In the genomic region with DNA sequence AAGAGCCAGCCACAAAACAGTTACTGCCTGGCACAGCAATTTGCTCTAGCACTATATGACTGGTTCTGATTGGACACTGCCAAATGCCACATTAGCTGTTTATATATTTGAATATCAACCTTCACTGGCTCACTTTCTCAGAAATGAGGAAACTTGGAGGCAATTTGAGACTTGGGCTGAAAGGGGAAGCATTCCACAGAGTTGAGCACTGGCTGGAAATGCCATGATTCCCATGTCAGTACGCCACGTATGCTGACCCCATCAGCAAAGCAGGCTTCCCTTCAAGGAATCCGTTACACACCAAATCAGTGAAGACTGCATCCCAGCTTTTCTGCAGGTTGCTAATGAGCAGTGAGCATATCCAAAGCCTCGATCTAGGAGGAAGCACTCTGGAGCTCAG, we compare ENCODE assay signal across 19 cellular contexts. TPM values are rescaled to one million over a fixed set of nuclear protein-coding genes. Genes with fewer than 3 reads are reported as not detected.
DNase-seq lines count a peak whose midpoint lies in the region; ATAC-seq, FAIRE-seq and TF ChIP-seq lines count a peak whose summit lies in the region.
"Had no signal": no experiment of that assay in that cellular context is flagged by ENCODE, and none has a peak within 500 bp of the region (broad histone marks: within the 10 kb centered on the region; RNA-seq: fewer than 3 reads in every experiment).

No MANE protein-coding gene starts in this region.

- H3K4me1 ChIP-seq in IMR-90 (ENCODE audit: control insufficient read depth, insufficient read depth, low read length) (peaks cover 4% of the 10 kb centered on the region), tibial artery (peaks cover 0 to 79% (median 31%) of the 10 kb centered on the region in 4 donors)

- no peak for TF ChIP-seq POLR2A in IMR-90 (IDR thresholded peaks at IDR 0.05; ENCODE audit: low read depth, low read length)

- no TSS peak for BruUV-seq in IMR-90 (replicated peaks; lab: Mats Ljungman, UMichigan)

- no peak overlapping the region; the same call in 1 of the 2 replicates for H4K5ac ChIP-seq in IMR-90 (ENCODE audit: low read depth, low read length)

- TF ChIP-seq RAD21 in IMR-90 (IDR thresholded peaks at IDR 0.05; ENCODE audit: low read length) = no peak

- no peak overlapping the region for H3K9ac ChIP-seq in IMR-90 (ENCODE audit: low read depth, low read length)

- H3K36me3 ChIP-seq in IMR-90 (ENCODE audit: control insufficient read depth, insufficient read depth, low read length) (no peaks in the 10 kb centered on the region), bronchial epithelial cell (ENCODE audit: control insufficient read depth, insufficient read depth, low read length) (no peaks in the 10 kb centered on the region), tibial artery (no peaks in the 10 kb centered on the region)

- no peak overlapping the region for H3K56ac ChIP-seq in IMR-90 (ENCODE audit: extremely low read depth, insufficient read depth, low read length)

- no peak overlapping the region for H3K4me3 ChIP-seq in IMR-90 (ENCODE audit: insufficient read depth, low read depth, low read length)
- no peak overlapping the region for H3K4me3 ChIP-seq in bronchial epithelial cell (ENCODE audit: low read depth, low read length)
- H3K4me3 ChIP-seq in fibroblast of mammary gland (ENCODE audit: control insufficient read depth, low read depth, low read length) = no peak overlapping the region
- no peak overlapping the region for H3K4me3 ChIP-seq in tibial artery
- H3K4me3 ChIP-seq: SK-N-MC had no signal

- no peak overlapping the region for H4K8ac ChIP-seq in IMR-90 (ENCODE audit: low read depth in 2 of 2, low read length in 2 of 2)

- TF ChIP-seq CTCF in IMR-90 (conservative IDR thresholded peaks at IDR 0.05; ENCODE audit: low read depth, low read length) (no peak), bronchial epithelial cell (IDR thresholded peaks at IDR 0.05; ENCODE audit: insufficient read depth, low read length, severe bottlenecking) (no peak), fibroblast of mammary gland (conservative IDR thresholded peaks at IDR 0.05; ENCODE audit: control insufficient read depth, insufficient read depth, low read depth, low read length) (no peak), tibial artery (IDR thresholded peaks at IDR 0.05) (no peak)

- WGBS in IMR-90 (ENCODE audit: extremely low coverage in 2 of 2, insufficient read length in 1 of 2), 2 experiments = 100% methylated on average over 2 of the region's 4 CpGs; no CpG with 5 or more reads in 1 of the 2 experiments

- no peak overlapping the region; the same call in 1 of the 2 replicates for H2BK120ac ChIP-seq in IMR-90 (ENCODE audit: low read depth, low read length)

- peak overlapping the region; percentile 74 for H2BK5ac ChIP-seq in IMR-90 (ENCODE audit: low read depth, low read length, poor library complexity, severe bottlenecking)

- 0 out of 4 replicates have a peak, but pooled peaks cover 0 to 5% of the 10 kb centered on the region in 2 experiments for H3K79me1 ChIP-seq in IMR-90 (ENCODE audit: low read depth in 1 of 2, low read length in 2 of 2)

- H2AK5ac ChIP-seq in IMR-90 (ENCODE audit: low read depth, low read length) = no peak overlapping the region

- no peak overlapping the region for H3K23ac ChIP-seq in IMR-90 (ENCODE audit: low read depth, low read length)

- CTCF ChIA-PET in IMR-90 (lab: Yijun Ruan, JAX) = no interaction called here

- H3K4ac ChIP-seq in IMR-90 (ENCODE audit: low read depth, low read length) = peak overlapping the region; percentile 37; the same call in 1 of the 2 replicates

- DNase-seq in IMR-90 = peak; percentile 77
- DNase-seq in bronchial epithelial cell (ENCODE audit: low read depth) = no peak
- peak; percentile 9 for DNase-seq in fibroblast of mammary gland (ENCODE audit: low read depth)
- peak in 1 of 2 donors; percentile 65 for DNase-seq in tibial artery
- no peak for DNase-seq in activated gamma-delta T cell treated with Interleukin-2 at 50 U/mL for 16 hours
- no peak for DNase-seq in stimulated activated naive CD4-positive, alpha-beta T cell (lab: John Stamatoyannopoulos, UW)
- DNase-seq in HPDE6-E6E7 (ENCODE audit: extremely low spot score) = no peak
- DNase-seq: DMS79; H7; NCI-H1105; NCI-H2081; NCI-H510A; NCI-H748 treated with DMSO at 0.1 percent for 48 hours; NK-92 treated with Interleukin-12 subunit alpha and Interleukin-12 subunit beta, amount 100 ng/mL, for 24 hours had no signal

- H3K18ac ChIP-seq in IMR-90 (ENCODE audit: low read depth, low read length) = peak overlapping the region; percentile 36; the same call in 1 of the 2 replicates

- H3K9me3 ChIP-seq in IMR-90 (ENCODE audit: control insufficient read depth, insufficient read depth, low read length) (no peaks in the 10 kb centered on the region), tibial artery (no peaks in the 10 kb centered on the region)

- FAIRE-seq in bronchial epithelial cell (lab: Jason Lieb, UNC) = peak; percentile 23
- FAIRE-seq: D721Med, RCC 7860 had no signal

- H3K14ac ChIP-seq in IMR-90 (replicated peaks; ENCODE audit: low read depth, low read length) = 0 out of 2 replicates have a peak overlapping the region, but pooled peaks have one; percentile 29

- H3K9me1 ChIP-seq in IMR-90 (ENCODE audit: insufficient read depth, low read length) = 0 out of 2 replicates have a peak, but pooled peaks cover 3% of the 10 kb centered on the region

- dilution Hi-C loops in IMR-90 (cut with HindIII; ENCODE audit: low sequenced_read_pairs, unreplicated experiment) = no loop called here

- H2BK15ac ChIP-seq in IMR-90 (ENCODE audit: low read depth, low read length) = 0 out of 3 replicates have a peak overlapping the region, but pooled peaks have one; percentile 31

- intact Hi-C loops in IMR-90 (cut with micrococcal nuclease) = no loop called here
- intact Hi-C loops in tibial artery (cut with DNase I; ENCODE audit: low total_unique reads) = no loop called here

- H2AK9ac ChIP-seq in IMR-90 (replicated peaks; ENCODE audit: low read depth, low read length, poor library complexity) = no peak overlapping the region

- ATAC-seq in IMR-90 (ENCODE audit: low read depth) = peak; percentile 36
- no peak for ATAC-seq in HG03354 (IDR thresholded peaks at IDR 0.05; ENCODE audit: poor library complexity, severe bottlenecking, unreplicated experiment)

- H3K27ac ChIP-seq in IMR-90 (ENCODE audit: insufficient read depth, low read length) = no peak overlapping the region
- H3K27ac ChIP-seq in tibial artery = peak overlapping the region; percentile 61 to 77
- H3K27ac ChIP-seq: C4-2B, SK-N-MC had no signal

- H3K27me3 ChIP-seq in IMR-90 (ENCODE audit: control insufficient read depth, insufficient read depth, low read length) = peaks cover 2% of the 10 kb centered on the region; the same call in 1 of the 2 replicates
- no peaks in the 10 kb centered on the region for H3K27me3 ChIP-seq in bronchial epithelial cell (ENCODE audit: control insufficient read depth, insufficient read depth, low read length)
- no peaks in the 10 kb centered on the region for H3K27me3 ChIP-seq in tibial artery

- H4K91ac ChIP-seq in IMR-90 (ENCODE audit: insufficient read depth, low read depth, low read length) = peak overlapping the region; percentile 13; the same call in 1 of the 2 replicates

- H3K4me2 ChIP-seq in IMR-90 (ENCODE audit: low read depth, low read length) = no peak overlapping the region

- H4K20me1 ChIP-seq in IMR-90 (ENCODE audit: insufficient read depth, low read length) = no peaks in the 10 kb centered on the region

- H2AFZ ChIP-seq in IMR-90 (replicated peaks; ENCODE audit: low read length, poor library complexity) = no peak overlapping the region

- in situ Hi-C loops in IMR-90 (cut with MboI; ENCODE audit: low sequenced_read_pairs) = no loop called here

- POLR2A ChIA-PET in IMR-90 (lab: Charles Lee; ENCODE audit: unreplicated experiment) = no interaction called here

- H2BK20ac ChIP-seq in IMR-90 (ENCODE audit: low read depth, low read length) = peak overlapping the region; percentile 30; the same call in 1 of the 2 replicates

TF ChIP-seq in IMR-90, 13 proteins besides CTCF, POLR2A, EP300 and RAD21:
- peak; percentile 19; the same call in 1 of the 2 replicates for TF ChIP-seq CEBPB (IDR thresholded peaks at IDR 0.05; ENCODE audit: low read depth, low read length)
- no peak for TF ChIP-seq SMC3 (IDR thresholded peaks at IDR 0.05; ENCODE audit: low read depth, low read length)

RNA-seq across cellular contexts. Expression of a gene that starts 34.7 kb away (rescaled TPM):
- total RNA-seq in IMR-90 (2012; rRNA removed) (9.4 and 11.3 TPM in 2 replicates), bronchial epithelial cell (21.4 and 26.1 TPM in 2 replicates)
- polyA plus RNA-seq in IMR-90 (2012; rRNA removed) = 9.2 and 9.5 TPM in 2 replicates
- 7.9 and 10.2 TPM in 2 replicates for polyA plus RNA-seq in IMR-90 (2012; cell fraction: cytosol; rRNA removed)
- 4.2 and 5.8 TPM in 2 replicates for polyA plus RNA-seq in IMR-90 (2012; cell fraction: nucleus; rRNA removed; ENCODE audit: low replicate concordance)

Comparison
In these comparisons a context has a peak if more than half of its experiments do, and no peak if none do; other contexts are left out.
1. DNase-seq: peak in IMR-90 (single experiment) and fibroblast of mammary gland (single experiment); none in bronchial epithelial cell (single experiment), activated gamma-delta T cell treated with Interleukin-2 at 50 U/mL for 16 hours (single experiment), stimulated activated naive CD4-positive, alpha-beta T cell (0 of 6) and HPDE6-E6E7 (single experiment).